Comparison of ENCODE assay signal across 14 cellular contexts in genomic region chr7:8357536-8357935, GRCh38.
"Had no signal": no experiment of that assay in that cellular context is flagged by ENCODE, and none has a peak within 500 bp of the region (broad histone marks: within the 10 kb centered on the region; RNA-seq: fewer than 3 reads in every experiment).

No MANE protein-coding gene starts in this region.

- H3K4me3 ChIP-seq: lung, smooth muscle cell, tibial artery, vagina had no signal

- H3K27ac ChIP-seq: brain microvascular endothelial cell, neutrophil, tibial artery, vagina had no signal

- DNase-seq: activated CD4-positive, alpha-beta T cell treated with anti-CD3 and anti-CD28 coated beads, Interleukin-2, amount 50 U/mL, for 48 hours; activated CD4-positive, CD25-positive, alpha-beta regulatory T cell treated with anti-CD3 and anti-CD28 coated beads, Interleukin-2, amount 50 U/mL, for 72 hours; activated gamma-delta T cell; activated T-cell treated with anti-CD3 and anti-CD28 coated beads, Interleukin-2, amount 50 U/mL, for 4 hours; brain microvascular endothelial cell; effector memory CD8-positive, alpha-beta T cell; hypothalamus; naive thymus-derived CD8-positive, alpha-beta T cell; right cardiac atrium; tibial artery had no signal

- H3K4me1 ChIP-seq: tibial artery, vagina had no signal

- H3K27me3 ChIP-seq: brain microvascular endothelial cell, tibial artery, vagina had no signal

- H3K36me3 ChIP-seq: brain microvascular endothelial cell, neutrophil, tibial artery, vagina had no signal

- H3K9me3 ChIP-seq: neutrophil, tibial artery, vagina had no signal
